In genomic region chr17:3687949-3688614, GRCh38 we compare ENCODE assay signal across 14 cellular contexts. TPM values are rescaled to one million over a fixed set of nuclear protein-coding genes. Genes with fewer than 3 reads are reported as not detected.
DNase-seq lines count a peak whose midpoint lies in the region; ATAC-seq and TF ChIP-seq lines count a peak whose summit lies in the region.
"Had no signal": no experiment of that assay in that cellular context is flagged by ENCODE, and none has a peak within 500 bp of the region (broad histone marks: within the 10 kb centered on the region; RNA-seq: fewer than 3 reads in every experiment).

No MANE protein-coding gene starts in this region.

- intact Hi-C loops in aorta (cut with DNase I): no loop called here

- 38 to 40% methylated on average over 22 to 24 of the region's 24 CpGs for WGBS in aorta, 2 donors

- peak overlapping the region; percentile 44; the same call in 1 of the 2 replicates for H3K9ac ChIP-seq in OCI-LY1 (ENCODE audit: low read length)

- H3K4me1 ChIP-seq in cardiac muscle cell (ENCODE audit: low read depth) (no peaks in the 10 kb centered on the region), right atrium auricular region (no peaks in the 10 kb centered on the region), OCI-LY1 (ENCODE audit: insufficient read depth, low read length, severe bottlenecking) (peaks cover 39% of the 10 kb centered on the region), aorta (ENCODE audit: control insufficient read depth in 1 of 2, insufficient read depth in 2 of 2, low read length in 2 of 2) (no peaks in the 10 kb centered on the region)

- H3K4me3 ChIP-seq in cardiac muscle cell (no peak overlapping the region), right atrium auricular region (no peak overlapping the region), OCI-LY1 (ENCODE audit: low read depth, low read length, poor library complexity, severe bottlenecking) (peak overlapping the region; percentile 25), aorta (ENCODE audit: low read length in 2 of 2) (no peak overlapping the region)
- H3K4me3 ChIP-seq: lung had no signal

- no peaks in the 10 kb centered on the region for H3K9me3 ChIP-seq in cardiac muscle cell (ENCODE audit: low read depth)
- no peaks in the 10 kb centered on the region for H3K9me3 ChIP-seq in right atrium auricular region
- no peaks in the 10 kb centered on the region for H3K9me3 ChIP-seq in OCI-LY1 (ENCODE audit: low read length)
- no peaks in the 10 kb centered on the region for H3K9me3 ChIP-seq in aorta (ENCODE audit: control insufficient read depth, low read length)

- H3K27me3 ChIP-seq in cardiac muscle cell (no peaks in the 10 kb centered on the region), right atrium auricular region (peaks cover 0 to 4% of the 10 kb centered on the region in 2 donors), OCI-LY1 (ENCODE audit: insufficient read depth, low read length) (no peaks in the 10 kb centered on the region), aorta (ENCODE audit: control insufficient read depth in 1 of 2, insufficient read depth in 2 of 2, low read length in 1 of 2) (no peaks in the 10 kb centered on the region)

- H3F3A ChIP-seq in OCI-LY1 (ENCODE audit: insufficient read depth, low read length): no peaks in the 10 kb centered on the region; the same call in 1 of the 2 replicates

- H3K79me2 ChIP-seq in OCI-LY1 (ENCODE audit: insufficient read depth, low read length): no peaks in the 10 kb centered on the region

- peak; percentile 60 for ATAC-seq in aorta (ENCODE audit: low FRiP score)
- no peak for ATAC-seq in omental fat pad (ENCODE audit: low FRiP score)
- no peak for ATAC-seq in GM21825 (IDR thresholded peaks at IDR 0.05; ENCODE audit: unreplicated experiment)

- DNase-seq in cardiac muscle cell (ENCODE audit: low read depth in 1 of 2, low spot score in 1 of 2) (peak; percentile 8 to 13), right atrium auricular region (ENCODE audit: low spot score) (no peak), germinal center (ENCODE audit: low spot score) (peak; percentile 60), aorta (no peak), omental fat pad (ENCODE audit: low spot score) (no peak)
- DNase-seq in activated CD4-positive, alpha-beta T cell treated with anti-CD3 and anti-CD28 coated beads for 4 hours: no peak
- DNase-seq: activated effector memory CD4-positive, alpha-beta T cell treated with Interleukin-2 at 50 U/mL for 16 hours; COR-L47; naive thymus-derived CD8-positive, alpha-beta T cell; NCI-H2029 had no signal

- H4K20me1 ChIP-seq in OCI-LY1 (ENCODE audit: insufficient read depth, low read length): no peaks in the 10 kb centered on the region

- no peak overlapping the region for H2AFZ ChIP-seq in OCI-LY1 (ENCODE audit: low read length)

- H3K27ac ChIP-seq in cardiac muscle cell (no peak overlapping the region), right atrium auricular region (no peak overlapping the region), OCI-LY1 (ENCODE audit: low read depth, low read length, poor library complexity, severe bottlenecking) (peak overlapping the region; percentile 92), aorta (ENCODE audit: low read depth in 1 of 2, low read length in 2 of 2) (no peak overlapping the region)
- H3K27ac ChIP-seq: VCaP had no signal

- peak overlapping the region; percentile 51 for H3K4me2 ChIP-seq in OCI-LY1 (ENCODE audit: low read length)

- H3K9me2 ChIP-seq in OCI-LY1 (ENCODE audit: low read depth, low read length): no peaks in the 10 kb centered on the region

- H3K36me3 ChIP-seq in cardiac muscle cell (no peaks in the 10 kb centered on the region), right atrium auricular region (no peaks in the 10 kb centered on the region), OCI-LY1 (ENCODE audit: insufficient read depth, low read length) (peaks cover 5% of the 10 kb centered on the region; the same call in 1 of the 2 replicates), aorta (ENCODE audit: control insufficient read depth in 1 of 2, insufficient read depth in 2 of 2, low read length in 1 of 2) (no peaks in the 10 kb centered on the region)

- TF ChIP-seq CTCF in cardiac muscle cell (IDR thresholded peaks at IDR 0.05; ENCODE audit: low read depth, low read length) (no peak), right atrium auricular region (IDR thresholded peaks at IDR 0.05) (no peak), OCI-LY1 (IDR thresholded peaks at IDR 0.05; ENCODE audit: low read length) (no peak), omental fat pad (IDR thresholded peaks at IDR 0.05) (no peak)

RNA-seq across cellular contexts. Expression of gene P2RX5, which starts 7.9 kb away (rescaled TPM):
- total RNA-seq in cardiac muscle cell (0.09 and 0.46 TPM in 2 replicates), right atrium auricular region (1 to 10 TPM; 5.4 to 8.1 TPM), aorta (1 to 10 TPM; 1.0 to 1.3 TPM), omental fat pad (1 to 10 TPM in 1 of 4 donors, under 1 TPM in 3; 0.84 to 2.4 (median 0.94) TPM)
- polyA plus RNA-seq in cardiac muscle cell (0.46 TPM in 1 of 2 replicates, not detected in the other), aorta (1 to 10 TPM in 1 of 2 donors, under 1 TPM in 1; 0.61 to 4.9 TPM)

RNA-seq across cellular contexts. Expression of gene EMC6, which starts 19.5 kb away (rescaled TPM):
- total RNA-seq in cardiac muscle cell (56.0 and 91.8 TPM in 2 replicates), right atrium auricular region (10 to 100 TPM; 19.1 to 22.2 TPM), aorta (10 to 100 TPM; 19.2 to 25.7 TPM), omental fat pad (10 to 100 TPM in 3 of 4 donors, 1 to 10 TPM in 1; 9.8 to 19.4 (median 13.0) TPM)
- polyA plus RNA-seq in cardiac muscle cell (154 and 165 TPM in 2 replicates), aorta (10 to 100 TPM; 33.1 to 48.5 TPM)

RNA-seq across cellular contexts. Expression of gene TAX1BP3, which starts 19.7 kb away (rescaled TPM):
- total RNA-seq in cardiac muscle cell (141 and 232 TPM in 2 replicates), right atrium auricular region (100 to 1,000 TPM; 212 to 227 TPM), aorta (100 to 1,000 TPM; 101 to 108 TPM), omental fat pad (100 to 1,000 TPM in 2 of 4 donors, 10 to 100 TPM in 2; 69.8 to 141 (median 100) TPM)
- polyA plus RNA-seq in cardiac muscle cell (155 and 286 TPM in 2 replicates), aorta (100 to 1,000 TPM in 1 of 2 donors, 10 to 100 TPM in 1; 93.2 to 155 TPM)

RNA-seq across cellular contexts. Expression of gene HASPIN, which starts 35.6 kb away (rescaled TPM):
- total RNA-seq in cardiac muscle cell (2.4 and 10.8 TPM in 2 replicates), right atrium auricular region (not detected), aorta (under 1 TPM; 0.13 to 0.27 TPM), omental fat pad (under 1 TPM in 3 of 4 donors, not detected in 1; 0.19 to 0.69 (median 0.24) TPM)
- polyA plus RNA-seq in cardiac muscle cell (0.87 and 3.3 TPM in 2 replicates), aorta (not detected)

RNA-seq across cellular contexts. Expression of gene CTNS, which starts 51.5 kb away (rescaled TPM):
- total RNA-seq in cardiac muscle cell (17.0 and 21.1 TPM in 2 replicates), right atrium auricular region (10 to 100 TPM; 17.6 to 19.1 TPM), aorta (10 to 100 TPM; 10.8 to 13.8 TPM), omental fat pad (10 to 100 TPM; 18.8 to 29.9 (median 23.1) TPM)
- polyA plus RNA-seq in cardiac muscle cell (13.5 and 17.8 TPM in 2 replicates), aorta (10 to 100 TPM in 1 of 2 donors, 1 to 10 TPM in 1; 4.4 to 12.0 TPM)

Comparison
In these comparisons a context has a peak if more than half of its experiments do, and no peak if none do; other contexts are left out.
1. DNase-seq: peak in cardiac muscle cell (2 of 2) and germinal center (single experiment); none in right atrium auricular region (single experiment), aorta (0 of 2), omental fat pad (single experiment) and activated CD4-positive, alpha-beta T cell treated with anti-CD3 and anti-CD28 coated beads for 4 hours (0 of 2).